Comparison of ENCODE assay signal across 1 cellular context in genomic region chr1:59169703-59170102, GRCh38.
TF ChIP-seq lines count a peak whose summit lies in the region.

No MANE protein-coding gene starts in this region.

TF ChIP-seq in SK-N-SH treated with all-trans-retinoic acid at 6 μM for 48 hours, 23 proteins besides CTCF, POLR2A, EP300 and RAD21 (continued from another document):
- TF ChIP-seq ARNTL (CRISPR knock-in tag; IDR thresholded peaks at IDR 0.05; ENCODE audit: borderline replicate concordance, low read depth), result no peak
